22 cellular contexts compared by ENCODE assay signal in genomic region chr7:80662252-80662651, GRCh38. TPM values are rescaled to one million over a fixed set of nuclear protein-coding genes. Genes with fewer than 3 reads are reported as not detected.
A peak's percentile ranks its signal among the peaks of the same experiment; 100 is the strongest.
DNase-seq lines count a peak whose midpoint lies in the region; ATAC-seq and TF ChIP-seq lines count a peak whose summit lies in the region.
"Had no signal": no experiment of that assay in that cellular context is flagged by ENCODE, and none has a peak within 500 bp of the region (broad histone marks: within the 10 kb centered on the region; RNA-seq: fewer than 3 reads in every experiment).

No MANE protein-coding gene starts in this region.

- no peak overlapping the region for H3K27ac Mint-ChIP-seq in glutamatergic neuron (ENCODE audit: unreplicated experiment)
- H3K27ac Mint-ChIP-seq: CD4-positive, alpha-beta memory T cell had no signal

- no peak overlapping the region for H3K4me3 Mint-ChIP-seq in glutamatergic neuron (ENCODE audit: unreplicated experiment)
- H3K4me3 Mint-ChIP-seq: CD4-positive, alpha-beta memory T cell had no signal

- ATAC-seq in Right ventricle myocardium inferior, result peak; percentile 30
- ATAC-seq in Right ventricle myocardium superior (ENCODE audit: poor library complexity), result no peak
- peak; percentile 32 for ATAC-seq in left ventricle myocardium superior
- no peak for ATAC-seq in left cardiac atrium
- ATAC-seq in GM18498 (IDR thresholded peaks at IDR 0.05; ENCODE audit: unreplicated experiment), result no peak
- ATAC-seq: A549 had no signal

- H3K9me3 Mint-ChIP-seq in glutamatergic neuron (ENCODE audit: unreplicated experiment), result no peaks in the 10 kb centered on the region
- H3K9me3 Mint-ChIP-seq: CD4-positive, alpha-beta memory T cell had no signal

- no peaks in the 10 kb centered on the region for H3K27me3 Mint-ChIP-seq in glutamatergic neuron (ENCODE audit: unreplicated experiment)
- H3K27me3 Mint-ChIP-seq: CD4-positive, alpha-beta memory T cell had no signal

- no peaks in the 10 kb centered on the region for H3K36me3 Mint-ChIP-seq in glutamatergic neuron (ENCODE audit: unreplicated experiment)
- H3K36me3 Mint-ChIP-seq: CD4-positive, alpha-beta memory T cell had no signal

- DNase-seq in Right ventricle myocardium inferior (ENCODE audit: missing footprints) (no peak), Right ventricle myocardium superior (no peak), left ventricle myocardium superior (no peak), left cardiac atrium (no peak), posterior vena cava (ENCODE audit: low spot score) (peak; percentile 44), glutamatergic neuron (no peak)
- DNase-seq: 8988T; ACHN; AML-193; BE2C; Calu3; CD4-positive, alpha-beta memory T cell; COR-L47; DMS79 treated with DMSO at 0.1 percent for 48 hours; GF-D8; HCEC 1CT had no signal

- no peaks in the 10 kb centered on the region for H3K4me1 Mint-ChIP-seq in glutamatergic neuron (ENCODE audit: low read depth, unreplicated experiment)
- H3K4me1 Mint-ChIP-seq: CD4-positive, alpha-beta memory T cell had no signal

- no peak for TF ChIP-seq CTCF in glutamatergic neuron (IDR thresholded peaks at IDR 0.05; ENCODE audit: partially characterized antibody, unreplicated experiment)

- intact Hi-C loops in Right ventricle myocardium inferior (cut with DNase I) (loop anchor here (5.0 kb wide), 1 partner anchor 600 kb away; no protein-coding TSS in a partner anchor), Right ventricle myocardium superior (cut with DNase I) (no loop called here), left ventricle myocardium superior (cut with micrococcal nuclease) (no loop called here), left cardiac atrium (cut with DNase I) (no loop called here), posterior vena cava (cut with DNase I) (loop anchor here in 1 of 2 donors (10.0 kb wide), 2 partner anchors 77 to 227 kb away; no protein-coding TSS in a partner anchor)

RNA-seq across cellular contexts. Expression of gene CD36, which starts 23.8 kb away (rescaled TPM):
- 1,230 TPM for total RNA-seq in Right ventricle myocardium inferior
- 1,239 TPM for total RNA-seq in Right ventricle myocardium superior
- total RNA-seq in left ventricle myocardium superior, result 1,393 TPM
- 100 to 1,000 TPM; 760 to 831 TPM for total RNA-seq in left cardiac atrium
- 100 to 1,000 TPM; 120 to 152 TPM for total RNA-seq in posterior vena cava
- total RNA-seq in glutamatergic neuron (ENCODE audit: unreplicated experiment), result 1.7 TPM
- total RNA-seq: Calu3, Daoy, G401, GM23248, H7 had no signal

Comparison
In these comparisons a context has a peak if more than half of its experiments do, and no peak if none do; other contexts are left out.
1. ATAC-seq: peak in Right ventricle myocardium inferior (single experiment) and left ventricle myocardium superior (single experiment); none in Right ventricle myocardium superior (single experiment), left cardiac atrium (0 of 2) and GM18498 (single experiment).
2. RNA of gene CD36, which starts 23.8 kb away (total RNA-seq): 1,393 TPM in left ventricle myocardium superior (single experiment), 1,239 TPM in Right ventricle myocardium superior (single experiment), 1,230 TPM in Right ventricle myocardium inferior (single experiment), 760 to 831 TPM in left cardiac atrium and 120 to 152 TPM in posterior vena cava; 1.7 TPM in glutamatergic neuron (single experiment); every median in the first group is over 10 times any median in the second.